1 cellular context compared by ENCODE assay signal in the genomic region with DNA sequence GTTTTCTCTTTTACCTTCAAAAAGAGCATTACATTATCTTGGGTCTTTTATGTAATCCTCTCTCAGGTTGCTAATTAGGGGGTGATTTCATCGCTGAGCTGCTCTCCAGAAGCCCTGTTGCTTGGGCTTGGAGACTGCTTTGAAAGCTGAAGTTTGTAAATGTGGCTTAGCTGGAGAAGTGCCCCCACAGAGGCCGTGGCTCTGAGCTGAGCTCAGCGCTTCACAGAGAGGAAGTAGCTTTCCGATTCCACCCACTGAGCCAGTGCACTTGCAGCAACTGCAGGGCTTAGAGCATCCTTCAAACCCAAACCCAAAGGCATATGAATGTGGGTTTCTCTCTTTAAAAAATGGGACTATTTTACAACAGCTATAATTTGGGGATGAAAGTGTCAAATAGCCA.
TF ChIP-seq lines count a peak whose summit lies in the region.

No MANE protein-coding gene starts in this region.

TF ChIP-seq in HepG2, 621 proteins besides CTCF, POLR2A, EP300 and RAD21 (continued from another document):
- TF ChIP-seq ZNF280B (CRISPR knock-in tag; IDR thresholded peaks at IDR 0.05; ENCODE audit: borderline replicate concordance) (no peak), CHCHD3 (CRISPR knock-in tag; IDR thresholded peaks at IDR 0.05) (no peak), ZNF563 (CRISPR knock-in tag; IDR thresholded peaks at IDR 0.05) (no peak), TEAD2 (CRISPR knock-in tag; IDR thresholded peaks at IDR 0.05) (no peak), ZBTB20 (CRISPR knock-in tag; IDR thresholded peaks at IDR 0.05; ENCODE audit: borderline replicate concordance, low read depth) (no peak)
